1 cellular context compared by ENCODE assay signal in genomic region chr17:42087042-42087701, GRCh38.
TF ChIP-seq lines count a peak whose summit lies in the region.

No MANE protein-coding gene starts in this region.

TF ChIP-seq in K562, 482 proteins besides CTCF, POLR2A, EP300 and RAD21 (continues in another document):
- TF ChIP-seq TAF15 (IDR thresholded peaks at IDR 0.05; ENCODE audit: low read depth, low read length) (no peak), RBM39 (optimal IDR thresholded peaks at IDR 0.05; ENCODE audit: low read depth, low read length) (no peak), ZNF584 (CRISPR knock-in tag; IDR thresholded peaks at IDR 0.05; ENCODE audit: low read depth) (no peak), NFE2 (IDR thresholded peaks at IDR 0.05; ENCODE audit: low read depth) (no peak), SIX5 (IDR thresholded peaks at IDR 0.05; ENCODE audit: borderline replicate concordance in 1 of 2, insufficient read depth in 1 of 2, low read depth in 1 of 2, low read length in 2 of 2) (no peak), NKRF (IDR thresholded peaks at IDR 0.05; ENCODE audit: borderline replicate concordance) (no peak), NCOR1 (IDR thresholded peaks at IDR 0.05) (peak; percentile 65), ZNF449 (CRISPR knock-in tag; IDR thresholded peaks at IDR 0.05) (no peak), NCOA2 (IDR thresholded peaks at IDR 0.05; ENCODE audit: partially characterized antibody in 2 of 2) (no peak), SREBF2 (CRISPR knock-in tag; IDR thresholded peaks at IDR 0.05) (no peak), RAD51 (IDR thresholded peaks at IDR 0.05; ENCODE audit: borderline replicate concordance, low read depth) (no peak), ZBTB17 (CRISPR knock-in tag; IDR thresholded peaks at IDR 0.05) (no peak), COPS2 (conservative IDR thresholded peaks at IDR 0.05) (no peak), ZNF707 (CRISPR knock-in tag; conservative IDR thresholded peaks at IDR 0.05) (no peak), PTRF (tag; IDR thresholded peaks at IDR 0.05) (no peak), ASH1L (IDR thresholded peaks at IDR 0.05; ENCODE audit: borderline replicate concordance, low read depth, partially characterized antibody) (no peak), SMARCE1 (IDR thresholded peaks at IDR 0.05) (peak; percentile 65; the same call in 1 of the 2 replicates), HSF4 (CRISPR knock-in tag; IDR thresholded peaks at IDR 0.05; ENCODE audit: borderline replicate concordance) (no peak), HDAC3 (IDR thresholded peaks at IDR 0.05; ENCODE audit: borderline replicate concordance, partially characterized antibody) (no peak), HDAC2 (IDR thresholded peaks at IDR 0.05) (peak; percentile 43; the same call in 1 of the 2 replicates), XRCC4 (IDR thresholded peaks at IDR 0.05; ENCODE audit: extremely low read depth, insufficient read depth, insufficient read length) (no peak), RCOR1 (IDR thresholded peaks at IDR 0.05; ENCODE audit: borderline replicate concordance in 1 of 2, low read depth in 2 of 2, low read length in 2 of 2) (peak in 1 of 2 experiments; percentile 76; a peak in 2 of 4 replicates), ARNT (IDR thresholded peaks at IDR 0.05) (no peak), GTF2F1 (IDR thresholded peaks at IDR 0.05; ENCODE audit: low read depth, low read length) (no peak), ZNF133 (CRISPR knock-in tag; IDR thresholded peaks at IDR 0.05) (no peak), ZFPM2 (CRISPR knock-in tag; IDR thresholded peaks at IDR 0.05) (no peak), BRF2 (IDR thresholded peaks at IDR 0.05; ENCODE audit: borderline replicate concordance, insufficient read depth, insufficient read length) (no peak), DDX20 (tag; IDR thresholded peaks at IDR 0.05; ENCODE audit: low read depth) (no peak), U2AF2 (optimal IDR thresholded peaks at IDR 0.05; ENCODE audit: low read depth, low read length) (no peak), ZNF561 (CRISPR knock-in tag; conservative IDR thresholded peaks at IDR 0.05) (no peak), PTTG1 (tag; IDR thresholded peaks at IDR 0.05; ENCODE audit: low read depth) (no peak), RFX1 (IDR thresholded peaks at IDR 0.05) (no peak), NCOA6 (IDR thresholded peaks at IDR 0.05) (no peak), ESRRA (IDR thresholded peaks at IDR 0.05; ENCODE audit: borderline replicate concordance, low read depth) (no peak), ZFP30 (CRISPR knock-in tag; IDR thresholded peaks at IDR 0.05; ENCODE audit: borderline replicate concordance) (no peak), PHF20 (IDR thresholded peaks at IDR 0.05; ENCODE audit: partially characterized antibody) (no peak), ZNF780A (CRISPR knock-in tag; IDR thresholded peaks at IDR 0.05) (no peak), HMBOX1 (IDR thresholded peaks at IDR 0.05) (peak; percentile 48; the same call in 1 of the 2 replicates), ZNF197 (CRISPR knock-in tag; IDR thresholded peaks at IDR 0.05; ENCODE audit: low read depth) (no peak)
- TF ChIP-seq, protein P1, sequence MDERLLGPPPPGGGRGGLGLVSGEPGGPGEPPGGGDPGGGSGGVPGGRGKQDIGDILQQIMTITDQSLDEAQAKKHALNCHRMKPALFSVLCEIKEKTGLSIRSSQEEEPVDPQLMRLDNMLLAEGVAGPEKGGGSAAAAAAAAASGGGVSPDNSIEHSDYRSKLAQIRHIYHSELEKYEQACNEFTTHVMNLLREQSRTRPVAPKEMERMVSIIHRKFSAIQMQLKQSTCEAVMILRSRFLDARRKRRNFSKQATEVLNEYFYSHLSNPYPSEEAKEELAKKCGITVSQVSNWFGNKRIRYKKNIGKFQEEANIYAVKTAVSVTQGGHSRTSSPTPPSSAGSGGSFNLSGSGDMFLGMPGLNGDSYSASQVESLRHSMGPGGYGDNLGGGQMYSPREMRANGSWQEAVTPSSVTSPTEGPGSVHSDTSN (CRISPR knock-in tag; IDR thresholded peaks at IDR 0.05; ENCODE audit: low read depth) = peak; percentile 71
- TF ChIP-seq, protein P1 (tag; conservative IDR thresholded peaks at IDR 0.05; ENCODE audit: low read depth) = peak; percentile 99
- TF ChIP-seq, protein P2, sequence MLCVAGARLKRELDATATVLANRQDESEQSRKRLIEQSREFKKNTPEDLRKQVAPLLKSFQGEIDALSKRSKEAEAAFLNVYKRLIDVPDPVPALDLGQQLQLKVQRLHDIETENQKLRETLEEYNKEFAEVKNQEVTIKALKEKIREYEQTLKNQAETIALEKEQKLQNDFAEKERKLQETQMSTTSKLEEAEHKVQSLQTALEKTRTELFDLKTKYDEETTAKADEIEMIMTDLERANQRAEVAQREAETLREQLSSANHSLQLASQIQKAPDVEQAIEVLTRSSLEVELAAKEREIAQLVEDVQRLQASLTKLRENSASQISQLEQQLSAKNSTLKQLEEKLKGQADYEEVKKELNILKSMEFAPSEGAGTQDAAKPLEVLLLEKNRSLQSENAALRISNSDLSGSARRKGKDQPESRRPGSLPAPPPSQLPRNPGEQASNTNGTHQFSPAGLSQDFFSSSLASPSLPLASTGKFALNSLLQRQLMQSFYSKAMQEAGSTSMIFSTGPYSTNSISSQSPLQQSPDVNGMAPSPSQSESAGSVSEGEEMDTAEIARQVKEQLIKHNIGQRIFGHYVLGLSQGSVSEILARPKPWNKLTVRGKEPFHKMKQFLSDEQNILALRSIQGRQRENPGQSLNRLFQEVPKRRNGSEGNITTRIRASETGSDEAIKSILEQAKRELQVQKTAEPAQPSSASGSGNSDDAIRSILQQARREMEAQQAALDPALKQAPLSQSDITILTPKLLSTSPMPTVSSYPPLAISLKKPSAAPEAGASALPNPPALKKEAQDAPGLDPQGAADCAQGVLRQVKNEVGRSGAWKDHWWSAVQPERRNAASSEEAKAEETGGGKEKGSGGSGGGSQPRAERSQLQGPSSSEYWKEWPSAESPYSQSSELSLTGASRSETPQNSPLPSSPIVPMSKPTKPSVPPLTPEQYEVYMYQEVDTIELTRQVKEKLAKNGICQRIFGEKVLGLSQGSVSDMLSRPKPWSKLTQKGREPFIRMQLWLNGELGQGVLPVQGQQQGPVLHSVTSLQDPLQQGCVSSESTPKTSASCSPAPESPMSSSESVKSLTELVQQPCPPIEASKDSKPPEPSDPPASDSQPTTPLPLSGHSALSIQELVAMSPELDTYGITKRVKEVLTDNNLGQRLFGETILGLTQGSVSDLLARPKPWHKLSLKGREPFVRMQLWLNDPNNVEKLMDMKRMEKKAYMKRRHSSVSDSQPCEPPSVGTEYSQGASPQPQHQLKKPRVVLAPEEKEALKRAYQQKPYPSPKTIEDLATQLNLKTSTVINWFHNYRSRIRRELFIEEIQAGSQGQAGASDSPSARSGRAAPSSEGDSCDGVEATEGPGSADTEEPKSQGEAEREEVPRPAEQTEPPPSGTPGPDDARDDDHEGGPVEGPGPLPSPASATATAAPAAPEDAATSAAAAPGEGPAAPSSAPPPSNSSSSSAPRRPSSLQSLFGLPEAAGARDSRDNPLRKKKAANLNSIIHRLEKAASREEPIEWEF (CRISPR knock-in tag; IDR thresholded peaks at IDR 0.05) = no peak
- TF ChIP-seq, protein P3, sequence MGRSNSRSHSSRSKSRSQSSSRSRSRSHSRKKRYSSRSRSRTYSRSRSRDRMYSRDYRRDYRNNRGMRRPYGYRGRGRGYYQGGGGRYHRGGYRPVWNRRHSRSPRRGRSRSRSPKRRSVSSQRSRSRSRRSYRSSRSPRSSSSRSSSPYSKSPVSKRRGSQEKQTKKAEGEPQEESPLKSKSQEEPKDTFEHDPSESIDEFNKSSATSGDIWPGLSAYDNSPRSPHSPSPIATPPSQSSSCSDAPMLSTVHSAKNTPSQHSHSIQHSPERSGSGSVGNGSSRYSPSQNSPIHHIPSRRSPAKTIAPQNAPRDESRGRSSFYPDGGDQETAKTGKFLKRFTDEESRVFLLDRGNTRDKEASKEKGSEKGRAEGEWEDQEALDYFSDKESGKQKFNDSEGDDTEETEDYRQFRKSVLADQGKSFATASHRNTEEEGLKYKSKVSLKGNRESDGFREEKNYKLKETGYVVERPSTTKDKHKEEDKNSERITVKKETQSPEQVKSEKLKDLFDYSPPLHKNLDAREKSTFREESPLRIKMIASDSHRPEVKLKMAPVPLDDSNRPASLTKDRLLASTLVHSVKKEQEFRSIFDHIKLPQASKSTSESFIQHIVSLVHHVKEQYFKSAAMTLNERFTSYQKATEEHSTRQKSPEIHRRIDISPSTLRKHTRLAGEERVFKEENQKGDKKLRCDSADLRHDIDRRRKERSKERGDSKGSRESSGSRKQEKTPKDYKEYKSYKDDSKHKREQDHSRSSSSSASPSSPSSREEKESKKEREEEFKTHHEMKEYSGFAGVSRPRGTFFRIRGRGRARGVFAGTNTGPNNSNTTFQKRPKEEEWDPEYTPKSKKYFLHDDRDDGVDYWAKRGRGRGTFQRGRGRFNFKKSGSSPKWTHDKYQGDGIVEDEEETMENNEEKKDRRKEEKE (IDR thresholded peaks at IDR 0.05; ENCODE audit: borderline replicate concordance in 1 of 2, control insufficient read depth in 1 of 2, low read depth in 2 of 2, low read length in 1 of 2) = no peak
- TF ChIP-seq, protein P4, sequence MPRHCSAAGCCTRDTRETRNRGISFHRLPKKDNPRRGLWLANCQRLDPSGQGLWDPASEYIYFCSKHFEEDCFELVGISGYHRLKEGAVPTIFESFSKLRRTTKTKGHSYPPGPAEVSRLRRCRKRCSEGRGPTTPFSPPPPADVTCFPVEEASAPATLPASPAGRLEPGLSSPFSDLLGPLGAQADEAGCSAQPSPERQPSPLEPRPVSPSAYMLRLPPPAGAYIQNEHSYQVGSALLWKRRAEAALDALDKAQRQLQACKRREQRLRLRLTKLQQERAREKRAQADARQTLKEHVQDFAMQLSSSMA (CRISPR knock-in tag; IDR thresholded peaks at IDR 0.05) = no peak
- TF ChIP-seq, protein P5, sequence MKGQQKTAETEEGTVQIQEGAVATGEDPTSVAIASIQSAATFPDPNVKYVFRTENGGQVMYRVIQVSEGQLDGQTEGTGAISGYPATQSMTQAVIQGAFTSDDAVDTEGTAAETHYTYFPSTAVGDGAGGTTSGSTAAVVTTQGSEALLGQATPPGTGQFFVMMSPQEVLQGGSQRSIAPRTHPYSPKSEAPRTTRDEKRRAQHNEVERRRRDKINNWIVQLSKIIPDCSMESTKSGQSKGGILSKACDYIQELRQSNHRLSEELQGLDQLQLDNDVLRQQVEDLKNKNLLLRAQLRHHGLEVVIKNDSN (CRISPR knock-in tag; IDR thresholded peaks at IDR 0.05) = no peak
- TF ChIP-seq, protein P6, sequence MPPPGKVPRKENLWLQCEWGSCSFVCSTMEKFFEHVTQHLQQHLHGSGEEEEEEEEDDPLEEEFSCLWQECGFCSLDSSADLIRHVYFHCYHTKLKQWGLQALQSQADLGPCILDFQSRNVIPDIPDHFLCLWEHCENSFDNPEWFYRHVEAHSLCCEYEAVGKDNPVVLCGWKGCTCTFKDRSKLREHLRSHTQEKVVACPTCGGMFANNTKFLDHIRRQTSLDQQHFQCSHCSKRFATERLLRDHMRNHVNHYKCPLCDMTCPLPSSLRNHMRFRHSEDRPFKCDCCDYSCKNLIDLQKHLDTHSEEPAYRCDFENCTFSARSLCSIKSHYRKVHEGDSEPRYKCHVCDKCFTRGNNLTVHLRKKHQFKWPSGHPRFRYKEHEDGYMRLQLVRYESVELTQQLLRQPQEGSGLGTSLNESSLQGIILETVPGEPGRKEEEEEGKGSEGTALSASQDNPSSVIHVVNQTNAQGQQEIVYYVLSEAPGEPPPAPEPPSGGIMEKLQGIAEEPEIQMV (tag; conservative IDR thresholded peaks at IDR 0.05; ENCODE audit: low read depth) = no peak
